Comparison of ENCODE assay signal across 1 cellular context in the genomic region with DNA sequence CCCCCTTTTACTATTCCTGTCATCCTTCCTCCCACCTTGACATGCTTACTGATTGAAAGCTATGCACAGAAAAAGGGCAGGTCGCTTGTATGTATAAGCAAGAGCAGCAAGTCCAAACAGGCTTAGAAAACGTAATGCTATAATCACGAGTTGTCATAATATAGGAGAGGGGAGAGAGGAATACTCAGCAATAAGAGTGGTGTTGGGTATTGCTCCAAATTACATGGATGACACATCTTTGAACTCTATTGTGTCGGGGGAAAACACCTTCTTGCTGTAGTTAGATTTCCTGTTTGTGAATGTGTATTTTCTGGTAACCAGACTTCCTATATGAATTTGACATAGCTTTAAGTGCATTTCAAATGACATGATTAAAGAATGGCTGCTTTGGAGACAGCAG.
TF ChIP-seq lines count a peak whose summit lies in the region.

No MANE protein-coding gene starts in this region.

TF ChIP-seq in WTC11, 78 proteins besides CTCF, POLR2A, EP300 and RAD21 (continued from another document):
- TF ChIP-seq, protein P1, sequence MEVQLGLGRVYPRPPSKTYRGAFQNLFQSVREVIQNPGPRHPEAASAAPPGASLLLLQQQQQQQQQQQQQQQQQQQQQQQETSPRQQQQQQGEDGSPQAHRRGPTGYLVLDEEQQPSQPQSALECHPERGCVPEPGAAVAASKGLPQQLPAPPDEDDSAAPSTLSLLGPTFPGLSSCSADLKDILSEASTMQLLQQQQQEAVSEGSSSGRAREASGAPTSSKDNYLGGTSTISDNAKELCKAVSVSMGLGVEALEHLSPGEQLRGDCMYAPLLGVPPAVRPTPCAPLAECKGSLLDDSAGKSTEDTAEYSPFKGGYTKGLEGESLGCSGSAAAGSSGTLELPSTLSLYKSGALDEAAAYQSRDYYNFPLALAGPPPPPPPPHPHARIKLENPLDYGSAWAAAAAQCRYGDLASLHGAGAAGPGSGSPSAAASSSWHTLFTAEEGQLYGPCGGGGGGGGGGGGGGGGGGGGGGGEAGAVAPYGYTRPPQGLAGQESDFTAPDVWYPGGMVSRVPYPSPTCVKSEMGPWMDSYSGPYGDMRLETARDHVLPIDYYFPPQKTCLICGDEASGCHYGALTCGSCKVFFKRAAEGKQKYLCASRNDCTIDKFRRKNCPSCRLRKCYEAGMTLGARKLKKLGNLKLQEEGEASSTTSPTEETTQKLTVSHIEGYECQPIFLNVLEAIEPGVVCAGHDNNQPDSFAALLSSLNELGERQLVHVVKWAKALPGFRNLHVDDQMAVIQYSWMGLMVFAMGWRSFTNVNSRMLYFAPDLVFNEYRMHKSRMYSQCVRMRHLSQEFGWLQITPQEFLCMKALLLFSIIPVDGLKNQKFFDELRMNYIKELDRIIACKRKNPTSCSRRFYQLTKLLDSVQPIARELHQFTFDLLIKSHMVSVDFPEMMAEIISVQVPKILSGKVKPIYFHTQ (CRISPR knock-in tag; IDR thresholded peaks at IDR 0.05), result no peak
